In the genomic region with DNA sequence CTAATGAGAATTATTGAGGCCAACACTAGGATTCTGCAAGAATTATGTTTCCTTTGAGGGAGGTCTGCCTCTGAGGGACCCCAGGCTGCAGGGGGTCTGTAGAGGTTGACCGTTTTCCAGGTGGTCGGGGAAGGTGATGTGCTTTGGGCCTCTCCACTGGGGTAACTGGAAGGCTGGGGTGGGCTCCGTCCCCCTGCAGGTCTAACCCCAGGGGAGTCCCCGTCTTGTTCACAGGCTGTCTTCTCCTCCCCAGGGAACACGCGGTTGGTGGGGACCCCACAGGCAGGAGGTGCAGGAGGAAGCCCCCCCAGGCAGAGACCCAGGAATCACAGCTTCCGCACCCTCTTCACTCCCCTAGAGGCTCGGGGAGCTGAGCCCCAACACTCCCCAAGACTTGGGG, we compare ENCODE assay signal across 15 cellular contexts.
DNase-seq lines count a peak whose midpoint lies in the region; TF ChIP-seq lines count a peak whose summit lies in the region.
"Had no signal": no experiment of that assay in that cellular context is flagged by ENCODE, and none has a peak within 500 bp of the region (broad histone marks: within the 10 kb centered on the region; RNA-seq: fewer than 3 reads in every experiment).

No MANE protein-coding gene starts in this region.

- peaks cover 0 to 39% (median 27%) of the 10 kb centered on the region in 10 experiments; a peak in 14 of 20 replicates for H3K4me1 ChIP-seq in BLaER1 treated with 17β-estradiol and CSF1 and Interleukin-3, amounts not matched to agents 10 nM and 100 nM
- H3K4me1 ChIP-seq in osteoblast (ENCODE audit: insufficient read depth, low read length) (no peaks in the 10 kb centered on the region), H9 (ENCODE audit: insufficient read depth, low read length) (no peaks in the 10 kb centered on the region), breast epithelium (no peaks in the 10 kb centered on the region)
- H3K4me1 ChIP-seq: Caco-2 had no signal

- H3K9me3 Mint-ChIP-seq in brain (peaks cover 0 to 2% (median 0%) of the 10 kb centered on the region in 5 experiments), H9 (no peaks in the 10 kb centered on the region; a peak in 2 of 5 replicates)
- H3K9me3 Mint-ChIP-seq: CD4-positive, alpha-beta T cell; GM23338 had no signal

- no peaks in the 10 kb centered on the region for H3K23me2 ChIP-seq in H9 (ENCODE audit: insufficient read length, low read depth, low read length, poor library complexity, severe bottlenecking)

- H2AFZ ChIP-seq in osteoblast (ENCODE audit: low read length): no peak overlapping the region
- H2AFZ ChIP-seq in H9 (ENCODE audit: low read length): no peak overlapping the region
- H2AFZ ChIP-seq: GM23338 had no signal

- peaks cover 0 to 19% (median 5%) of the 10 kb centered on the region in 11 experiments; a peak in 8 of 22 replicates for H3K27me3 ChIP-seq in BLaER1 treated with 17β-estradiol and CSF1 and Interleukin-3, amounts not matched to agents 10 nM and 100 nM
- no peaks in the 10 kb centered on the region for H3K27me3 ChIP-seq in osteoblast (ENCODE audit: insufficient read depth, low read length)
- no peaks in the 10 kb centered on the region for H3K27me3 ChIP-seq in H9 (ENCODE audit: insufficient read depth, low read length)
- H3K27me3 ChIP-seq in breast epithelium: peaks cover 0 to 50% of the 10 kb centered on the region in 2 donors

- TF ChIP-seq POLR2A in breast epithelium (IDR thresholded peaks at IDR 0.05): no peak

- no CpG with 5 or more reads among the region's 8 CpGs for WGBS in H9 (ENCODE audit: extremely low coverage, insufficient read length, low lambda C conversion rate)

- H4K20me1 ChIP-seq in BLaER1 treated with 17β-estradiol and CSF1 and Interleukin-3, amounts not matched to agents 10 nM and 100 nM: peaks cover 0 to 13% (median 0%) of the 10 kb centered on the region in 11 experiments; a peak in 4 of 22 replicates
- no peaks in the 10 kb centered on the region for H4K20me1 ChIP-seq in osteoblast (ENCODE audit: insufficient read depth, low read length)
- H4K20me1 ChIP-seq in H9 (ENCODE audit: control insufficient read depth, insufficient read depth, insufficient read length): no peaks in the 10 kb centered on the region

- H4K8ac ChIP-seq in H9 (replicated peaks; ENCODE audit: insufficient read length, low read depth, low read length): no peak overlapping the region

- H3K4me2 ChIP-seq in BLaER1 treated with 17β-estradiol and CSF1 and Interleukin-3, amounts not matched to agents 10 nM and 100 nM: peak overlapping the region in 8 of 11 experiments; percentile 53 to 72 (median 64); a peak in 15 of 22 replicates
- H3K4me2 ChIP-seq in osteoblast (ENCODE audit: insufficient read depth, low read length) (no peak overlapping the region), H9 (ENCODE audit: insufficient read depth, insufficient read length, low read length) (no peak overlapping the region)
- H3K4me2 ChIP-seq: GM23338 had no signal

- intact Hi-C loops in breast epithelium (cut with DNase I; ENCODE audit: low total_unique reads): no loop called here

- H3K23ac ChIP-seq in H9 (ENCODE audit: insufficient read length, low read depth, low read length): no peak overlapping the region

- no peak overlapping the region for H3T11ph ChIP-seq in H9 (ENCODE audit: low read length)

- peaks cover 3% of the 10 kb centered on the region for H3K27me3 Mint-ChIP-seq in brain
- H3K27me3 Mint-ChIP-seq in H9 (ENCODE audit: low read depth): peaks cover 4% of the 10 kb centered on the region; the same call in 1 of the 2 replicates

- H3K4me1 Mint-ChIP-seq in brain: peaks cover 58% of the 10 kb centered on the region
- H3K4me1 Mint-ChIP-seq in H9: peaks cover 6% of the 10 kb centered on the region in 2 experiments; a peak in 2 of 4 replicates
- H3K4me1 Mint-ChIP-seq: B cell had no signal

- H2BK12ac ChIP-seq in H9 (ENCODE audit: insufficient read length, low read depth, low read length): no peak overlapping the region

- no peak overlapping the region for H3K4ac ChIP-seq in H9 (ENCODE audit: low read depth, low read length)

- H3K4me3 Mint-ChIP-seq in brain: peak overlapping the region in 1 of 5 experiments; percentile 5
- no peak overlapping the region; a peak in 1 of 5 replicates for H3K4me3 Mint-ChIP-seq in H9
- H3K4me3 Mint-ChIP-seq: B cell; CD4-positive, alpha-beta T cell; GM23338; IgD-negative memory B cell had no signal

- H3K36me3 ChIP-seq in BLaER1 treated with 17β-estradiol and CSF1 and Interleukin-3, amounts not matched to agents 10 nM and 100 nM: no peaks in the 10 kb centered on the region
- H3K36me3 ChIP-seq in osteoblast (ENCODE audit: insufficient read depth, low read length) (no peaks in the 10 kb centered on the region), breast epithelium (no peaks in the 10 kb centered on the region)

- no peak overlapping the region for H2BK20ac ChIP-seq in H9 (ENCODE audit: low read depth, low read length, poor library complexity, severe bottlenecking)

- H3K4me3 ChIP-seq in BLaER1 treated with 17β-estradiol and CSF1 and Interleukin-3, amounts not matched to agents 10 nM and 100 nM: no peak overlapping the region
- H3K4me3 ChIP-seq in osteoblast (ENCODE audit: insufficient read depth, low read length): no peak overlapping the region
- no peak overlapping the region for H3K4me3 ChIP-seq in breast epithelium
- H3K4me3 ChIP-seq: GM23338 had no signal

- H3K36me3 Mint-ChIP-seq in brain (no peaks in the 10 kb centered on the region), H9 (ENCODE audit: insufficient read depth in 1 of 3, low read depth in 3 of 3) (no peaks in the 10 kb centered on the region)
- H3K36me3 Mint-ChIP-seq: IgD-negative memory B cell had no signal

- no peak overlapping the region for H3K14ac ChIP-seq in H9 (ENCODE audit: insufficient read depth, low read length)

- H3K18ac ChIP-seq in H9 (ENCODE audit: insufficient read length, low read depth, low read length): no peak overlapping the region

- no peaks in the 10 kb centered on the region for H3K79me1 ChIP-seq in H9 (ENCODE audit: insufficient read depth, low read depth, low read length, poor library complexity, severe bottlenecking)

- peak overlapping the region in 3 of 5 experiments; percentile 7 to 18 (median 13) for H3K27ac Mint-ChIP-seq in brain
- no peak overlapping the region; a peak in 1 of 7 replicates for H3K27ac Mint-ChIP-seq in H9
- H3K27ac Mint-ChIP-seq: B cell; CD4-positive, alpha-beta T cell; GM23338; IgD-negative memory B cell had no signal

- H3K56ac ChIP-seq in H9 (ENCODE audit: insufficient read length, low read depth, low read length): no peak overlapping the region

- no peak overlapping the region for H2BK15ac ChIP-seq in H9 (ENCODE audit: low read depth, low read length)

- H2BK120ac ChIP-seq in H9 (ENCODE audit: low read depth, low read length, poor library complexity, severe bottlenecking): no peak overlapping the region

- DNase-seq in osteoblast (ENCODE audit: insufficient read length, low spot score, missing footprints) (peak; percentile 81), H9 (no peak), breast epithelium (ENCODE audit: low spot score in 2 of 2) (no peak), DMS 273 (lab: John Stamatoyannopoulos, UW; ENCODE audit: unreplicated experiment) (no peak)
- DNase-seq: Caco-2; CD4-positive, alpha-beta T cell; DMS153; DMS79; GDM1 had no signal

- H3K9me3 ChIP-seq in BLaER1 treated with 17β-estradiol and CSF1 and Interleukin-3, amounts not matched to agents 10 nM and 100 nM (replicated peaks in 1 of 11): no peaks in the 10 kb centered on the region
- H3K9me3 ChIP-seq in osteoblast (ENCODE audit: low read depth, low read length): peaks cover 4% of the 10 kb centered on the region
- H3K9me3 ChIP-seq in H9 (ENCODE audit: control insufficient read depth, low read depth, low read length): no peaks in the 10 kb centered on the region
- no peaks in the 10 kb centered on the region for H3K9me3 ChIP-seq in breast epithelium
- H3K9me3 ChIP-seq: Caco-2 had no signal

- no peaks in the 10 kb centered on the region for H3K79me2 ChIP-seq in osteoblast (ENCODE audit: insufficient read depth, low read length)
- H3K79me2 ChIP-seq in H9 (ENCODE audit: insufficient read depth, low read length): no peaks in the 10 kb centered on the region

- no peak overlapping the region for H3K27ac ChIP-seq in BLaER1 treated with 17β-estradiol and CSF1 and Interleukin-3, amounts not matched to agents 10 nM and 100 nM
- H3K27ac ChIP-seq in osteoblast (ENCODE audit: low read depth, low read length) (no peak overlapping the region), H9 (ENCODE audit: insufficient read length, low read depth, low read length) (no peak overlapping the region), breast epithelium (no peak overlapping the region)
- H3K27ac ChIP-seq: C4-2B had no signal

- H2BK5ac ChIP-seq in H9 (ENCODE audit: insufficient read length, low read length): no peak overlapping the region

- no peak overlapping the region for H2AK5ac ChIP-seq in H9 (ENCODE audit: insufficient read length, low read length)

- no peak overlapping the region for H3K9ac ChIP-seq in BLaER1 treated with 17β-estradiol and CSF1 and Interleukin-3, amounts not matched to agents 10 nM and 100 nM
- H3K9ac ChIP-seq in H9 (ENCODE audit: extremely low read depth, insufficient read length, low read length): no peak overlapping the region

- no peak for TF ChIP-seq CTCF in brain (conservative IDR thresholded peaks at IDR 0.05)
- TF ChIP-seq CTCF in osteoblast (IDR thresholded peaks at IDR 0.05; ENCODE audit: extremely low read depth, low read depth, low read length): no peak
- TF ChIP-seq CTCF in H9 (conservative IDR thresholded peaks at IDR 0.05): no peak
- TF ChIP-seq CTCF in breast epithelium (IDR thresholded peaks at IDR 0.05): no peak

- H4K5ac ChIP-seq in H9 (ENCODE audit: insufficient read length, low read depth, low read length): no peak overlapping the region

- H4K91ac ChIP-seq in H9 (ENCODE audit: insufficient read length, low read depth, low read length): no peak overlapping the region

Comparison
In these comparisons a context has a peak if more than half of its experiments do, and no peak if none do; other contexts are left out.
1. H3K4me2 ChIP-seq: peak in BLaER1 treated with 17β-estradiol and CSF1 and Interleukin-3, amounts not matched to agents 10 nM and 100 nM (8 of 11); none in osteoblast (single experiment) and H9 (single experiment).
2. H3K27ac Mint-ChIP-seq: peak in brain (3 of 5); none in H9 (0 of 3).